Comparison of ENCODE assay signal across 8 cellular contexts in genomic region chr4:87975466-87975865, GRCh38. TPM values are rescaled to one million over a fixed set of nuclear protein-coding genes. Genes with fewer than 3 reads are reported as not detected.
DNase-seq lines count a peak whose midpoint lies in the region; ATAC-seq and TF ChIP-seq lines count a peak whose summit lies in the region.

Gene SPP1 (plus strand): TSS chr4:87975714. CDS start chr4:87976896, 1,182 bp downstream.

- TF ChIP-seq CTCF in Panc1 (IDR thresholded peaks at IDR 0.05) (no peak), foreskin keratinocyte (conservative IDR thresholded peaks at IDR 0.05) (no peak)

- ATAC-seq in HG02973 (IDR thresholded peaks at IDR 0.05; ENCODE audit: unreplicated experiment) (peak; percentile 43), Panc1 (peak; percentile 63; the same call in 1 of the 2 replicates), foreskin keratinocyte (no peak)

- peaks cover 5% of the 10 kb centered on the region for H3K4me1 Mint-ChIP-seq in activated naive CD4-positive, alpha-beta T cell treated with anti-CD3 and anti-CD28 coated beads for 36 hours (ENCODE audit: low read depth)
- peaks cover 9 to 13% (median 10%) of the 10 kb centered on the region in 3 donors for H3K4me1 Mint-ChIP-seq in CD8-positive, alpha-beta memory T cell

- no peaks in the 10 kb centered on the region for H3K36me3 Mint-ChIP-seq in activated naive CD4-positive, alpha-beta T cell treated with anti-CD3 and anti-CD28 coated beads for 36 hours (ENCODE audit: low read depth)
- H3K36me3 Mint-ChIP-seq in CD8-positive, alpha-beta memory T cell: no peaks in the 10 kb centered on the region

- POLR2A ChIA-PET in Panc1 (lab: Charles Lee): no interaction called here
- POLR2A ChIA-PET in CD8-positive, alpha-beta memory T cell (lab: Charles Lee): no interaction called here

- intact Hi-C loops in activated naive CD4-positive, alpha-beta T cell treated with anti-CD3 and anti-CD28 coated beads for 36 hours (cut with micrococcal nuclease): no loop called here
- intact Hi-C loops in Panc1 (cut with micrococcal nuclease; ENCODE audit: unreplicated experiment): loop anchor here (10.0 kb wide), 1 partner anchor 301 kb away; no protein-coding TSS in a partner anchor

- H3K9me3 Mint-ChIP-seq in activated naive CD4-positive, alpha-beta T cell treated with anti-CD3 and anti-CD28 coated beads for 36 hours: no peaks in the 10 kb centered on the region
- no peaks in the 10 kb centered on the region for H3K9me3 Mint-ChIP-seq in CD8-positive, alpha-beta memory T cell

- H3K27ac ChIP-seq in Panc1 (ENCODE audit: low read length) (no peak within 1 kb of the TSS), foreskin keratinocyte (no peak within 1 kb of the TSS)
- no peak within 1 kb of the TSS for H3K27ac ChIP-seq in CD8-positive, alpha-beta memory T cell (ENCODE audit: low read depth, low read length)

- H3K4me3 Mint-ChIP-seq in activated naive CD4-positive, alpha-beta T cell treated with anti-CD3 and anti-CD28 coated beads for 36 hours: no peak within 1 kb of the TSS
- H3K4me3 Mint-ChIP-seq in CD8-positive, alpha-beta memory T cell: peak within 1 kb of the TSS in 2 of 7 donors; percentile 35 to 59

- CTCF ChIA-PET in activated naive CD4-positive, alpha-beta T cell treated with anti-CD3 and anti-CD28 coated beads for 36 hours (lab: Charles Lee): interaction anchor here (0.7 to 3.5 kb wide), 5 partner anchors 13 to 249 kb away, joined by 3 to 23 read pairs (median 5); no protein-coding TSS in a partner anchor
- CTCF ChIA-PET in Panc1 (lab: Charles Lee): interaction anchor here (0.6 kb wide), 1 partner anchor 120 kb away, joined by 4 read pairs; no protein-coding TSS in a partner anchor
- CTCF ChIA-PET in CD8-positive, alpha-beta memory T cell (lab: Charles Lee): no interaction called here

- no peaks in the 10 kb centered on the region; the same call in 1 of the 2 replicates for H3K4me1 ChIP-seq in Panc1 (ENCODE audit: control insufficient read depth, insufficient read depth, low read length)
- peaks cover 13% of the 10 kb centered on the region for H3K4me1 ChIP-seq in foreskin keratinocyte
- H3K4me1 ChIP-seq in CD8-positive, alpha-beta memory T cell (ENCODE audit: insufficient read depth, low read length): peaks cover 8% of the 10 kb centered on the region

- no peak within 1 kb of the TSS for H3K27ac Mint-ChIP-seq in activated naive CD4-positive, alpha-beta T cell treated with anti-CD3 and anti-CD28 coated beads for 36 hours
- H3K27ac Mint-ChIP-seq in CD8-positive, alpha-beta memory T cell: peak within 1 kb of the TSS in 1 of 8 donors; percentile 10

- no peaks in the 10 kb centered on the region for H3K36me3 ChIP-seq in Panc1 (ENCODE audit: control insufficient read depth, insufficient read depth, low read length)
- H3K36me3 ChIP-seq in CD8-positive, alpha-beta memory T cell (ENCODE audit: insufficient read depth, low read length): no peaks in the 10 kb centered on the region

- H3K27me3 Mint-ChIP-seq in activated naive CD4-positive, alpha-beta T cell treated with anti-CD3 and anti-CD28 coated beads for 36 hours (ENCODE audit: low read depth): peaks cover 39% of the 10 kb centered on the region
- H3K27me3 Mint-ChIP-seq in CD8-positive, alpha-beta memory T cell: peaks cover 28 to 51% of the 10 kb centered on the region in 2 donors

- no peaks in the 10 kb centered on the region for H3K9me3 ChIP-seq in Panc1 (ENCODE audit: control insufficient read depth, insufficient read depth, low read depth, low read length)
- no peaks in the 10 kb centered on the region for H3K9me3 ChIP-seq in CD8-positive, alpha-beta memory T cell (ENCODE audit: low read length)

- peaks cover 6% of the 10 kb centered on the region; the same call in 1 of the 2 replicates for H3K27me3 ChIP-seq in Panc1 (ENCODE audit: control insufficient read depth, insufficient read depth, low read length)
- no peaks in the 10 kb centered on the region for H3K27me3 ChIP-seq in foreskin keratinocyte
- peaks cover 3% of the 10 kb centered on the region for H3K27me3 ChIP-seq in CD8-positive, alpha-beta memory T cell (ENCODE audit: insufficient read depth, low read length, poor library complexity, severe bottlenecking)

- in situ Hi-C loops in Panc1 (cut with HindIII; ENCODE audit: low pct_unique_long_range_greater_than_20kb, low sequenced_read_pairs): no loop called here

- DNase-seq in activated naive CD4-positive, alpha-beta T cell treated with anti-CD3 and anti-CD28 coated beads for 36 hours: peak; percentile 9
- no peak for DNase-seq in activated naive CD4-positive, alpha-beta T cell treated with anti-CD3 and anti-CD28 coated beads, Interleukin-2, amount 50 U/mL, for 16 hours
- DNase-seq in Panc1 (ENCODE audit: low read depth, low spot score) (no peak), cerebellum (ENCODE audit: low spot score) (no peak), middle frontal gyrus (ENCODE audit: extremely low spot score, low spot score) (peak; percentile 31), foreskin keratinocyte (no peak)
- DNase-seq in CD8-positive, alpha-beta memory T cell: no peak

- no peak within 1 kb of the TSS for H3K4me3 ChIP-seq in Panc1 (ENCODE audit: low read depth in 2 of 2, low read length in 2 of 2)
- no peak within 1 kb of the TSS for H3K4me3 ChIP-seq in CD8-positive, alpha-beta memory T cell (ENCODE audit: low read length)

- no TSS peak for BruUV-seq in Panc1 (replicated peaks; lab: Mats Ljungman, UMichigan)

RNA-seq across cellular contexts. Expression of gene SPP1, which starts in this region (rescaled TPM):
- not detected for total RNA-seq in activated naive CD4-positive, alpha-beta T cell treated with anti-CD3 and anti-CD28 coated beads for 36 hours
- total RNA-seq in Panc1 (2021; ENCODE audit: unreplicated experiment): 1.6 TPM
- polyA plus RNA-seq in Panc1 (2012; ENCODE audit: insufficient read length): 0.42 TPM
- total RNA-seq in cerebellum: 196 TPM
- total RNA-seq in foreskin keratinocyte: 0.17 and 0.18 TPM in 2 replicates
- 0.21 and 0.24 TPM in 2 replicates for polyA plus RNA-seq in foreskin keratinocyte
- 1 to 10 TPM; 4.9 to 7.2 TPM for total RNA-seq in CD8-positive, alpha-beta memory T cell
- polyA plus RNA-seq in CD8-positive, alpha-beta memory T cell: not detected

Comparison
In these comparisons a context has a peak if more than half of its experiments do, and no peak if none do; other contexts are left out.
1. RNA of gene SPP1 (total RNA-seq): 196 TPM in cerebellum (single experiment); 4.9 to 7.2 TPM in CD8-positive, alpha-beta memory T cell, 1.6 TPM in Panc1 (single experiment), 0.17 to 0.18 TPM in foreskin keratinocyte and not detected in activated naive CD4-positive, alpha-beta T cell treated with anti-CD3 and anti-CD28 coated beads for 36 hours; every median in the first group is over 10 times any median in the second.
2. Peak in DNase-seq in activated naive CD4-positive, alpha-beta T cell treated with anti-CD3 and anti-CD28 coated beads for 36 hours; RNA of the gene not detected or under 1 TPM.